ENCODE assay signal across 9 cellular contexts in genomic region chr4:27861381-27861787, GRCh38.
DNase-seq lines count a peak whose midpoint lies in the region; ATAC-seq and TF ChIP-seq lines count a peak whose summit lies in the region.
"Had no signal": no experiment of that assay in that cellular context is flagged by ENCODE, and none has a peak within 500 bp of the region (broad histone marks: within the 10 kb centered on the region; RNA-seq: fewer than 3 reads in every experiment).

No MANE protein-coding gene starts in this region.

- DNase-seq in NCI-H1417 (lab: John Stamatoyannopoulos, UW) (peak in 2 of 3 experiments; percentile 31 to 75), NCI-H1417 treated with DMSO at 0.1 percent for 48 hours (lab: John Stamatoyannopoulos, UW) (no peak), OCI-M1 (lab: John Stamatoyannopoulos, UW) (peak; percentile 53), foreskin fibroblast (peak in 1 of 2 donors; percentile 0), sciatic nerve (ENCODE audit: low spot score) (no peak), germinal center (ENCODE audit: low spot score) (no peak), NCI-H187 (lab: John Stamatoyannopoulos, UW) (no peak)
- DNase-seq: NCI-H2029 treated with DMSO at 0.1 percent for 48 hours had no signal

- ATAC-seq in sciatic nerve: peak; percentile 26
- no peak for ATAC-seq in GM21390 (IDR thresholded peaks at IDR 0.05; ENCODE audit: unreplicated experiment)

- H3K4me3 ChIP-seq in foreskin fibroblast (ENCODE audit: low read depth in 1 of 2, low read length in 2 of 2): no peak overlapping the region

- intact Hi-C loops in sciatic nerve (cut with DNase I): no loop called here

- peak; percentile 50 for TF ChIP-seq CTCF in foreskin fibroblast (IDR thresholded peaks at IDR 0.05; ENCODE audit: low read depth, low read length)

Comparison
In these comparisons a context has a peak if more than half of its experiments do, and no peak if none do; other contexts are left out.
1. DNase-seq: peak in NCI-H1417 (2 of 3) and OCI-M1 (single experiment); none in NCI-H1417 treated with DMSO at 0.1 percent for 48 hours (single experiment), sciatic nerve (single experiment), germinal center (single experiment) and NCI-H187 (0 of 2).